ENCODE assay signal across 26 cellular contexts in genomic region chr2:136408795-136409194, GRCh38.
DNase-seq lines count a peak whose midpoint lies in the region; ATAC-seq, FAIRE-seq and TF ChIP-seq lines count a peak whose summit lies in the region.
"Had no signal": no experiment of that assay in that cellular context is flagged by ENCODE, and none has a peak within 500 bp of the region (broad histone marks: within the 10 kb centered on the region; RNA-seq: fewer than 3 reads in every experiment).

No MANE protein-coding gene starts in this region.

- no peak for DNase-seq in activated naive CD4-positive, alpha-beta T cell treated with anti-CD3 and anti-CD28 coated beads, Interleukin-2, amount 50 U/mL, for 72 hours (ENCODE audit: low spot score in 2 of 2)
- no peak for DNase-seq in activated naive CD4-positive, alpha-beta T cell (lab: John Stamatoyannopoulos, UW)
- no peak for DNase-seq in activated CD4-positive, alpha-beta memory T cell treated with anti-CD3 and anti-CD28 coated beads for 36 hours
- no peak for DNase-seq in HEK293T (ENCODE audit: extremely low spot score)
- no peak for DNase-seq in pancreas
- DNase-seq: AML-193; CD4-positive, alpha-beta T cell; HCEC 1CT; Kasumi-1; NCI-H1048; NCI-H1417; NCI-H1694; NCI-H2029 treated with DMSO at 0.1 percent for 48 hours; NCI-H446 treated with DMSO at 0.1 percent for 48 hours; NCI-H526; SHP77 had no signal

- H3K4me3 Mint-ChIP-seq in activated CD4-positive, alpha-beta memory T cell treated with anti-CD3 and anti-CD28 coated beads for 36 hours = no peak overlapping the region
- H3K4me3 Mint-ChIP-seq: CD4-positive, alpha-beta T cell had no signal

- TF ChIP-seq CTCF in pancreas (IDR thresholded peaks at IDR 0.05) = no peak

- intact Hi-C loops in activated CD4-positive, alpha-beta memory T cell treated with anti-CD3 and anti-CD28 coated beads for 36 hours (cut with micrococcal nuclease) = no loop called here
- intact Hi-C loops in pancreas (cut with DNase I) = no loop called here

- POLR2A ChIA-PET in activated CD4-positive, alpha-beta memory T cell treated with anti-CD3 and anti-CD28 coated beads for 36 hours (lab: Charles Lee) = no interaction called here
- POLR2A ChIA-PET in HEK293T (lab: Yijun Ruan, JAX) = no interaction called here

- H3K4me3 ChIP-seq in pancreas = no peak overlapping the region
- H3K4me3 ChIP-seq: A549; BLaER1 treated with 17β-estradiol and CSF1 and Interleukin-3, amounts not matched to agents 10 nM and 100 nM; K562 had no signal

- H3K9me3 ChIP-seq in pancreas = no peaks in the 10 kb centered on the region
- H3K9me3 ChIP-seq: A549; BLaER1 treated with 17β-estradiol and CSF1 and Interleukin-3, amounts not matched to agents 10 nM and 100 nM had no signal

- no peak overlapping the region for H3K27ac ChIP-seq in pancreas
- H3K27ac ChIP-seq: A549; BLaER1 treated with 17β-estradiol and CSF1 and Interleukin-3, amounts not matched to agents 10 nM and 100 nM; RWPE1 had no signal

- H3K4me1 Mint-ChIP-seq in activated CD4-positive, alpha-beta memory T cell treated with anti-CD3 and anti-CD28 coated beads for 36 hours (ENCODE audit: low read depth) = peaks cover 1% of the 10 kb centered on the region

- H3K4me1 ChIP-seq in pancreas = no peaks in the 10 kb centered on the region
- H3K4me1 ChIP-seq: A549 had no signal

- H3K36me3 ChIP-seq in pancreas = no peaks in the 10 kb centered on the region
- H3K36me3 ChIP-seq: BLaER1 treated with 17β-estradiol and CSF1 and Interleukin-3, amounts not matched to agents 10 nM and 100 nM had no signal

- no peak overlapping the region for H3K27ac Mint-ChIP-seq in activated naive CD4-positive, alpha-beta T cell treated with anti-CD3 and anti-CD28 coated beads, Interleukin-2, amount 50 U/mL, for 72 hours
- H3K27ac Mint-ChIP-seq in activated CD4-positive, alpha-beta memory T cell treated with anti-CD3 and anti-CD28 coated beads for 36 hours = no peak overlapping the region
- H3K27ac Mint-ChIP-seq: CD4-positive, alpha-beta T cell had no signal

- no peaks in the 10 kb centered on the region for H3K27me3 ChIP-seq in pancreas
- H3K27me3 ChIP-seq: BLaER1 treated with 17β-estradiol and CSF1 and Interleukin-3, amounts not matched to agents 10 nM and 100 nM had no signal

- 57 to 70% methylated on average over 3 of the region's 3 CpGs for whole genome bisulfite sequencing in pancreas, 2 donors

- CTCF ChIA-PET in activated CD4-positive, alpha-beta memory T cell treated with anti-CD3 and anti-CD28 coated beads for 36 hours (lab: Charles Lee) = no interaction called here
- CTCF ChIA-PET in HEK293T (lab: Yijun Ruan, JAX) = interaction anchor here (0.7 kb wide), 1 partner anchor 90 kb away, joined by 3 read pairs; no protein-coding TSS in a partner anchor

- H3K27me3 Mint-ChIP-seq in activated CD4-positive, alpha-beta memory T cell treated with anti-CD3 and anti-CD28 coated beads for 36 hours = peaks cover 25% of the 10 kb centered on the region

- no peak for FAIRE-seq in pancreas (lab: Jason Lieb, UNC)
- FAIRE-seq: A549, D721Med, H1, HTR-8/SVneo, K562 had no signal

- ATAC-seq in activated naive CD4-positive, alpha-beta T cell treated with anti-CD3 and anti-CD28 coated beads, Interleukin-2, amount 50 U/mL, for 72 hours = peak; percentile 58 to 79
- ATAC-seq in HG03442 (IDR thresholded peaks at IDR 0.05; ENCODE audit: unreplicated experiment) (peak; percentile 61), esophagus mucosa (peak; percentile 18), pancreas (no peak)
- ATAC-seq: A549, K562, Panc1 had no signal

- no peaks in the 10 kb centered on the region for H3K9me3 Mint-ChIP-seq in activated naive CD4-positive, alpha-beta T cell treated with anti-CD3 and anti-CD28 coated beads, Interleukin-2, amount 50 U/mL, for 72 hours
- H3K9me3 Mint-ChIP-seq in activated CD4-positive, alpha-beta memory T cell treated with anti-CD3 and anti-CD28 coated beads for 36 hours = no peaks in the 10 kb centered on the region
- H3K9me3 Mint-ChIP-seq: CD4-positive, alpha-beta T cell had no signal

- no peaks in the 10 kb centered on the region for H3K36me3 Mint-ChIP-seq in activated naive CD4-positive, alpha-beta T cell treated with anti-CD3 and anti-CD28 coated beads, Interleukin-2, amount 50 U/mL, for 72 hours
- H3K36me3 Mint-ChIP-seq in activated CD4-positive, alpha-beta memory T cell treated with anti-CD3 and anti-CD28 coated beads for 36 hours = no peaks in the 10 kb centered on the region

TF ChIP-seq in HEK293T, 16 proteins besides CTCF, POLR2A, EP300 and RAD21:
- TF ChIP-seq NFRKB (IDR thresholded peaks at IDR 0.05) = no peak
TF ChIP-seq in HEK293T: peak in this region for 0.

Comparison
In these comparisons a context has a peak if more than half of its experiments do, and no peak if none do; other contexts are left out.
1. ATAC-seq: peak in activated naive CD4-positive, alpha-beta T cell treated with anti-CD3 and anti-CD28 coated beads, Interleukin-2, amount 50 U/mL, for 72 hours (2 of 2), HG03442 (single experiment) and esophagus mucosa (single experiment); none in pancreas (0 of 4).